In genomic region chr9:78595200-78595945, GRCh38 we compare ENCODE assay signal across 15 cellular contexts.
A peak's percentile ranks its signal among the peaks of the same experiment; 100 is the strongest.
DNase-seq lines count a peak whose midpoint lies in the region; ATAC-seq, FAIRE-seq and TF ChIP-seq lines count a peak whose summit lies in the region.
"Had no signal": no experiment of that assay in that cellular context is flagged by ENCODE, and none has a peak within 500 bp of the region (broad histone marks: within the 10 kb centered on the region; RNA-seq: fewer than 3 reads in every experiment).

No MANE protein-coding gene starts in this region.

- ATAC-seq in GM18502 (IDR thresholded peaks at IDR 0.05; ENCODE audit: poor library complexity, unreplicated experiment) = no peak
- no peak for ATAC-seq in GM21423 (IDR thresholded peaks at IDR 0.05; ENCODE audit: unreplicated experiment)
- ATAC-seq: K562, PC-3 had no signal

- FAIRE-seq in H54 (lab: Jason Lieb, UNC) = peak; percentile 71
- FAIRE-seq in HTR-8/SVneo (lab: Jason Lieb, UNC) = no peak
- FAIRE-seq: GM18507, K562 had no signal

- TF ChIP-seq POLR2A in H54 (IDR thresholded peaks at IDR 0.05; ENCODE audit: low read depth, low read length) = no peak

- no peak for DNase-seq in H54 (ENCODE audit: insufficient read length, low spot score)
- DNase-seq in amniotic stem cell (lab: John Stamatoyannopoulos, UW) = peak; percentile 8
- peak; percentile 57 for DNase-seq in fibroblast of peridontal ligament (ENCODE audit: extremely low read depth)
- DNase-seq in NCI-H2107 treated with DMSO at 0.1 percent for 48 hours (lab: John Stamatoyannopoulos, UW; ENCODE audit: unreplicated experiment) = no peak
- DNase-seq in HTR-8/SVneo (ENCODE audit: insufficient read length, low spot score) = no peak
- DNase-seq: C1 segment of cervical spinal cord, DMS 273 treated with DMSO at 0.1 percent for 48 hours, NCI-H1048, NCI-H446, NCI-H748 treated with DMSO at 0.1 percent for 48 hours, PC-3 had no signal

Comparison
In these comparisons a context has a peak if more than half of its experiments do, and no peak if none do; other contexts are left out.
1. DNase-seq: peak in amniotic stem cell (single experiment) and fibroblast of peridontal ligament (single experiment); none in H54 (single experiment), NCI-H2107 treated with DMSO at 0.1 percent for 48 hours (single experiment) and HTR-8/SVneo (single experiment).